ENCODE assay signal across 19 cellular contexts in the genomic region with DNA sequence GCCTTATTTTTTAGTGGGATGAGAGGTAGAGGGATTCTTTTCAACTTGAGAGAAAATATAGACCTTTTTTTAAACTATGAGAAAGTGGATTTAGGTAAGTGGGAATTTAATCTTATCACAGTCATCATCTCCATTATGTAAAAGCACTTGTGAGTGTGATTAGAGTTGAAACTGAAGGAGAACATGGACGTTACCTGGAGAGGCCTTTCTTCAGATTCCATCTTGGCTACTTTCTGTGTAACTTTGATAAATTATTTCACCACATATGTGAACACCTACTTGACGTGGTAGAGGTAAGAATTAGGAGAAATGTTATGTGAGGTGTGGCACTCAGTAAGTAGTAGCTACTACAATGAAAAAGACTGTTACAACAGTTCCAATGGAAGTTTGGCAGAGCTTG.
A peak's percentile ranks its signal among the peaks of the same experiment; 100 is the strongest.
DNase-seq lines count a peak whose midpoint lies in the region; ATAC-seq, FAIRE-seq and TF ChIP-seq lines count a peak whose summit lies in the region.
"Had no signal": no experiment of that assay in that cellular context is flagged by ENCODE, and none has a peak within 500 bp of the region (broad histone marks: within the 10 kb centered on the region; RNA-seq: fewer than 3 reads in every experiment).

No MANE protein-coding gene starts in this region.

- H3K27me3 ChIP-seq in astrocyte (ENCODE audit: insufficient read depth, low read length), result no peaks in the 10 kb centered on the region
- H3K27me3 ChIP-seq: BLaER1 had no signal

- H3K79me2 ChIP-seq in astrocyte (ENCODE audit: insufficient read depth, low read length), result peaks cover 81% of the 10 kb centered on the region

- H3K27me3 Mint-ChIP-seq in activated T-cell treated with anti-CD3 and anti-CD28 coated beads, Interleukin-2, amount 50 U/mL, for 72 hours (ENCODE audit: low read depth), result no peaks in the 10 kb centered on the region
- H3K27me3 Mint-ChIP-seq in astrocyte (ENCODE audit: low read depth, unreplicated experiment), result no peaks in the 10 kb centered on the region
- H3K27me3 Mint-ChIP-seq in nephron (ENCODE audit: low read depth), result no peaks in the 10 kb centered on the region
- H3K27me3 Mint-ChIP-seq in type B pancreatic cell, result no peaks in the 10 kb centered on the region
- H3K27me3 Mint-ChIP-seq in osteocyte (ENCODE audit: unreplicated experiment), result no peaks in the 10 kb centered on the region
- H3K27me3 Mint-ChIP-seq: CD4-positive, alpha-beta memory T cell had no signal

- H3K27ac Mint-ChIP-seq in activated T-cell treated with anti-CD3 and anti-CD28 coated beads, Interleukin-2, amount 50 U/mL, for 72 hours, result peak overlapping the region; percentile 22
- peak overlapping the region; percentile 29 for H3K27ac Mint-ChIP-seq in astrocyte (ENCODE audit: unreplicated experiment)
- peak overlapping the region in 2 of 3 experiments; percentile 18 to 57 for H3K27ac Mint-ChIP-seq in nephron
- peak overlapping the region; percentile 46 for H3K27ac Mint-ChIP-seq in type B pancreatic cell
- H3K27ac Mint-ChIP-seq in osteocyte (ENCODE audit: unreplicated experiment), result no peak overlapping the region
- H3K27ac Mint-ChIP-seq: CD4-positive, alpha-beta memory T cell; HFFc6 had no signal

- no peaks in the 10 kb centered on the region for H3K9me3 ChIP-seq in astrocyte (ENCODE audit: insufficient read depth, low read depth, low read length)
- H3K9me3 ChIP-seq: BLaER1 had no signal

- no peak overlapping the region for H3K4me3 Mint-ChIP-seq in activated T-cell treated with anti-CD3 and anti-CD28 coated beads, Interleukin-2, amount 50 U/mL, for 72 hours
- H3K4me3 Mint-ChIP-seq in astrocyte (ENCODE audit: unreplicated experiment), result no peak overlapping the region
- no peak overlapping the region for H3K4me3 Mint-ChIP-seq in nephron
- H3K4me3 Mint-ChIP-seq in type B pancreatic cell, result no peak overlapping the region
- H3K4me3 Mint-ChIP-seq in osteocyte (ENCODE audit: unreplicated experiment), result no peak overlapping the region
- H3K4me3 Mint-ChIP-seq: CD14-positive monocyte; CD4-positive, alpha-beta memory T cell; HFFc6 had no signal

- no peaks in the 10 kb centered on the region for H3K4me1 Mint-ChIP-seq in activated T-cell treated with anti-CD3 and anti-CD28 coated beads, Interleukin-2, amount 50 U/mL, for 72 hours (ENCODE audit: low read depth)
- H3K4me1 Mint-ChIP-seq in astrocyte (ENCODE audit: low read depth, unreplicated experiment) (peaks cover 23% of the 10 kb centered on the region), nephron (peaks cover 13% of the 10 kb centered on the region), type B pancreatic cell (ENCODE audit: unreplicated experiment) (peaks cover 7% of the 10 kb centered on the region), osteocyte (ENCODE audit: unreplicated experiment) (peaks cover 11% of the 10 kb centered on the region)

- H3K4me1 ChIP-seq in astrocyte (ENCODE audit: insufficient read depth, low read length), result no peaks in the 10 kb centered on the region

- no peak overlapping the region for H3K4me2 ChIP-seq in astrocyte (ENCODE audit: low read length)
- H3K4me2 ChIP-seq: BLaER1 had no signal

- H4K20me1 ChIP-seq in astrocyte (ENCODE audit: insufficient read depth, low read length), result peaks cover 77% of the 10 kb centered on the region
- H4K20me1 ChIP-seq: BLaER1 had no signal

- peaks cover 1 to 4% of the 10 kb centered on the region in 2 donors for H3K36me3 Mint-ChIP-seq in activated T-cell treated with anti-CD3 and anti-CD28 coated beads, Interleukin-2, amount 50 U/mL, for 72 hours (ENCODE audit: insufficient read depth in 2 of 2)
- H3K36me3 Mint-ChIP-seq in astrocyte (ENCODE audit: low read depth, unreplicated experiment) (peaks cover 15% of the 10 kb centered on the region), nephron (ENCODE audit: low read depth) (peaks cover 39% of the 10 kb centered on the region), type B pancreatic cell (peaks cover 17% of the 10 kb centered on the region), osteocyte (ENCODE audit: unreplicated experiment) (peaks cover 44% of the 10 kb centered on the region)

- H2AFZ ChIP-seq in astrocyte (ENCODE audit: low read depth, low read length), result no peak overlapping the region

- no peak overlapping the region for H3K9ac ChIP-seq in astrocyte (ENCODE audit: low read length)
- H3K9ac ChIP-seq: BLaER1 had no signal

- peaks cover 22% of the 10 kb centered on the region for H3K36me3 ChIP-seq in astrocyte (ENCODE audit: insufficient read depth, low read length)

- no peak for ATAC-seq in activated T-cell treated with anti-CD3 and anti-CD28 coated beads, Interleukin-2, amount 50 U/mL, for 72 hours (replicated peaks in 1 of 2)
- no peak for ATAC-seq in GM19397 (IDR thresholded peaks at IDR 0.05; ENCODE audit: unreplicated experiment)
- ATAC-seq: HCT116 had no signal

- FAIRE-seq in astrocyte (lab: Jason Lieb, UNC), result no peak

- TF ChIP-seq CTCF in astrocyte (IDR thresholded peaks at IDR 0.05; ENCODE audit: insufficient read depth, low read depth, low read length) (no peak), nephron (IDR thresholded peaks at IDR 0.05; ENCODE audit: unreplicated experiment in 3 of 3) (no peak), type B pancreatic cell (conservative IDR thresholded peaks at IDR 0.05) (no peak), osteocyte (IDR thresholded peaks at IDR 0.05) (no peak)

- DNase-seq in activated T-cell treated with anti-CD3 and anti-CD28 coated beads, Interleukin-2, amount 50 U/mL, for 72 hours, result no peak
- DNase-seq in activated T-cell treated with anti-CD3 and anti-CD28 coated beads, Interleukin-2, amount 50 U/mL, for 1 hour, result no peak
- no peak for DNase-seq in astrocyte (ENCODE audit: low read depth)
- no peak for DNase-seq in type B pancreatic cell (ENCODE audit: extremely low spot score, unreplicated experiment)
- no peak for DNase-seq in osteocyte (ENCODE audit: extremely low spot score, unreplicated experiment)
- no peak for DNase-seq in glomerular visceral epithelial cell (ENCODE audit: extremely low spot score)
- DNase-seq: 8988T; CD4-positive, alpha-beta memory T cell; DMS79 treated with DMSO at 0.1 percent for 48 hours; GF-D8; GOT3; H7; HFFc6 had no signal

- H3K27ac ChIP-seq in astrocyte (ENCODE audit: low read depth, low read length), result no peak overlapping the region
- H3K27ac ChIP-seq: BLaER1, HL-60 had no signal

- no peak overlapping the region for H3K4me3 ChIP-seq in astrocyte (ENCODE audit: insufficient read depth, low read depth, low read length)
- H3K4me3 ChIP-seq: BLaER1 had no signal

- H3K9me3 Mint-ChIP-seq in activated T-cell treated with anti-CD3 and anti-CD28 coated beads, Interleukin-2, amount 50 U/mL, for 72 hours, result no peaks in the 10 kb centered on the region
- H3K9me3 Mint-ChIP-seq in astrocyte (ENCODE audit: unreplicated experiment), result no peaks in the 10 kb centered on the region
- no peaks in the 10 kb centered on the region for H3K9me3 Mint-ChIP-seq in nephron
- H3K9me3 Mint-ChIP-seq in type B pancreatic cell, result no peaks in the 10 kb centered on the region
- no peaks in the 10 kb centered on the region for H3K9me3 Mint-ChIP-seq in osteocyte (ENCODE audit: unreplicated experiment)
- H3K9me3 Mint-ChIP-seq: CD14-positive monocyte; CD4-positive, alpha-beta memory T cell; HFFc6 had no signal
